In genomic region chr10:21508987-21509334, GRCh38 we compare ENCODE assay signal across 1 cellular context.
A peak's percentile ranks its signal among the peaks of the same experiment; 100 is the strongest.
TF ChIP-seq lines count a peak whose summit lies in the region.

No MANE protein-coding gene starts in this region.

TF ChIP-seq in H1, 55 proteins besides CTCF, POLR2A, EP300 and RAD21:
- TF ChIP-seq CBX8 (IDR thresholded peaks at IDR 0.05; ENCODE audit: borderline replicate concordance, low read depth, low read length) (no peak), KDM1A (IDR thresholded peaks at IDR 0.05; ENCODE audit: borderline replicate concordance, low read length) (no peak), YY1 (IDR thresholded peaks at IDR 0.05; ENCODE audit: low read depth, low read length) (peak; percentile 71; the same call in 1 of the 2 replicates), POU5F1 (IDR thresholded peaks at IDR 0.05; ENCODE audit: low read depth, low read length) (no peak), SIX5 (IDR thresholded peaks at IDR 0.05; ENCODE audit: low read depth, low read length) (no peak), TAF1 (IDR thresholded peaks at IDR 0.05; ENCODE audit: low read depth, low read length) (no peak), FOSL1 (IDR thresholded peaks at IDR 0.05; ENCODE audit: insufficient read depth, low read depth, low read length) (no peak), KDM5A (IDR thresholded peaks at IDR 0.05; ENCODE audit: low read length) (no peak), GABPA (IDR thresholded peaks at IDR 0.05; ENCODE audit: borderline replicate concordance, insufficient read depth, low read length) (no peak), PHF8 (conservative IDR thresholded peaks at IDR 0.05; ENCODE audit: low read depth, low read length) (peak; percentile 14; the same call in 1 of the 2 replicates), RNF2 (IDR thresholded peaks at IDR 0.05; ENCODE audit: borderline replicate concordance, low read depth, low read length, missing control alignments, poor library complexity, severe bottlenecking) (peak; percentile 4), SAP30 (IDR thresholded peaks at IDR 0.05; ENCODE audit: insufficient read depth, insufficient replicate concordance, low read length) (no peak), JUND (IDR thresholded peaks at IDR 0.05; ENCODE audit: low read length) (no peak), CHD1 (IDR thresholded peaks at IDR 0.05; ENCODE audit: low read depth, low read length) (no peak), RBBP5 (IDR thresholded peaks at IDR 0.05; ENCODE audit: borderline replicate concordance, low read depth, low read length) (peak; percentile 94; the same call in 1 of the 2 replicates), GTF2F1 (IDR thresholded peaks at IDR 0.05; ENCODE audit: borderline replicate concordance, low read depth, low read length) (no peak), RFX5 (IDR thresholded peaks at IDR 0.05; ENCODE audit: borderline replicate concordance, low read depth, low read length) (no peak), CREB1 (IDR thresholded peaks at IDR 0.05) (no peak), SUZ12 (IDR thresholded peaks at IDR 0.05; ENCODE audit: low read length) (no peak)
